In genomic region chr14:64298773-64299172, GRCh38 we compare ENCODE assay signal across 26 cellular contexts. TPM values are rescaled to one million over a fixed set of nuclear protein-coding genes. Genes with fewer than 3 reads are reported as not detected.
DNase-seq lines count a peak whose midpoint lies in the region; ATAC-seq and TF ChIP-seq lines count a peak whose summit lies in the region.
"Had no signal": no experiment of that assay in that cellular context is flagged by ENCODE, and none has a peak within 500 bp of the region (broad histone marks: within the 10 kb centered on the region; RNA-seq: fewer than 3 reads in every experiment).

No MANE protein-coding gene starts in this region.

- H3K27ac ChIP-seq in DOHH2 (ENCODE audit: low read depth, low read length), result no peak overlapping the region
- no peak overlapping the region for H3K27ac ChIP-seq in GM23338 (ENCODE audit: low read depth)
- H3K27ac ChIP-seq in mesenchymal stem cell (ENCODE audit: low read length, poor library complexity, severe bottlenecking), result no peak overlapping the region
- H3K27ac ChIP-seq: adrenal gland, hepatocyte, SJCRH30, tibial artery had no signal

- WGBS in mesenchymal stem cell, result no CpG with 5 or more reads among the region's 1 CpG

- H3K36me3 ChIP-seq in DOHH2 (ENCODE audit: control insufficient read depth, low read length) (no peaks in the 10 kb centered on the region), GM23338 (ENCODE audit: insufficient read depth) (no peaks in the 10 kb centered on the region), mesenchymal stem cell (ENCODE audit: control insufficient read depth in 1 of 2, insufficient read depth in 2 of 2, low read depth in 1 of 2, low read length in 2 of 2) (no peaks in the 10 kb centered on the region)
- H3K36me3 ChIP-seq: adrenal gland, SJCRH30, tibial artery had no signal

- TF ChIP-seq CTCF in DOHH2 (IDR thresholded peaks at IDR 0.05; ENCODE audit: low read depth, low read length, poor library complexity, severe bottlenecking), result peak; percentile 16
- peak in 1 of 2 experiments; percentile 27; a peak in 1 of 4 replicates for TF ChIP-seq CTCF in GM23338 (conservative IDR thresholded peaks at IDR 0.05; ENCODE audit: low read depth in 2 of 2)

- in situ Hi-C loops in SK-MEL-5 (cut with HindIII; ENCODE audit: low pct_unique_long_range_greater_than_20kb, low sequenced_read_pairs), result no loop called here

- no peaks in the 10 kb centered on the region for H3K79me2 ChIP-seq in DOHH2 (ENCODE audit: control insufficient read depth, low read length)
- H3K79me2 ChIP-seq in GM23338 (replicated peaks; ENCODE audit: insufficient read depth), result no peaks in the 10 kb centered on the region
- H3K79me2 ChIP-seq: hepatocyte had no signal

- no peak overlapping the region for H3K27ac Mint-ChIP-seq in GM23338
- H3K27ac Mint-ChIP-seq: activated CD4-positive, alpha-beta memory T cell treated with anti-CD3 and anti-CD28 coated beads, Interleukin-2, amount 10 ng/mL, durations not matched to agents 7 days and 5 days; dendritic cell treated with granulocyte-macrophage colony-stimulating factor and Interleukin-4, amounts not matched to agents 40 ng/mL and 50 ng/mL, for 4 days; stimulated activated naive CD8-positive, alpha-beta T cell treated with anti-CD3 and anti-CD28 coated beads, Interleukin-15, Interleukin-2, amounts not matched to agents 100 ng/mL and 50 ng/mL, for 24 hours had no signal

- H3K18ac ChIP-seq in mesenchymal stem cell (ENCODE audit: low read depth in 1 of 2, low read length in 2 of 2), result no peak overlapping the region

- no peaks in the 10 kb centered on the region for H3K9me3 ChIP-seq in DOHH2 (ENCODE audit: control insufficient read depth, insufficient read depth, low read length)
- H3K9me3 ChIP-seq in mesenchymal stem cell (ENCODE audit: control insufficient read depth, low read length), result no peaks in the 10 kb centered on the region
- H3K9me3 ChIP-seq: adrenal gland, mucosa of descending colon, SJCRH30, tibial artery had no signal

- H3K4me2 ChIP-seq in DOHH2 (ENCODE audit: low read length), result no peak overlapping the region
- no peak overlapping the region for H3K4me2 ChIP-seq in GM23338
- no peak overlapping the region for H3K4me2 ChIP-seq in mesenchymal stem cell (ENCODE audit: low read length, poor library complexity, severe bottlenecking)
- H3K4me2 ChIP-seq: hepatocyte had no signal

- peaks cover 2% of the 10 kb centered on the region for H3K79me1 ChIP-seq in mesenchymal stem cell (replicated peaks; ENCODE audit: low read length, poor library complexity, severe bottlenecking)

- H3K14ac ChIP-seq in mesenchymal stem cell (ENCODE audit: low read length in 2 of 2), result no peak overlapping the region

- no peak overlapping the region for H3K23ac ChIP-seq in mesenchymal stem cell (ENCODE audit: low read length in 2 of 2)

- H4K20me1 ChIP-seq in DOHH2 (ENCODE audit: control insufficient read depth, insufficient read depth, low read depth, low read length), result no peaks in the 10 kb centered on the region
- H4K20me1 ChIP-seq in GM23338 (replicated peaks; ENCODE audit: insufficient read depth), result no peaks in the 10 kb centered on the region

- no peak overlapping the region for H4K8ac ChIP-seq in mesenchymal stem cell (ENCODE audit: low read length)

- H3K9me2 ChIP-seq in DOHH2 (replicated peaks; ENCODE audit: control insufficient read depth, low read length) (no peaks in the 10 kb centered on the region), GM23338 (ENCODE audit: insufficient read depth) (no peaks in the 10 kb centered on the region)

- no peak overlapping the region for H2BK120ac ChIP-seq in mesenchymal stem cell (ENCODE audit: low read depth, low read length)

- no peak overlapping the region for H3K9ac ChIP-seq in mesenchymal stem cell (ENCODE audit: low read length)

- no peaks in the 10 kb centered on the region for H3K27me3 ChIP-seq in DOHH2 (ENCODE audit: control insufficient read depth, low read length)
- peaks cover 10% of the 10 kb centered on the region for H3K27me3 ChIP-seq in GM23338 (ENCODE audit: insufficient read depth)
- H3K27me3 ChIP-seq in mesenchymal stem cell (ENCODE audit: control insufficient read depth in 1 of 2, insufficient read depth in 1 of 2, low read length in 2 of 2), result peaks cover 0 to 66% of the 10 kb centered on the region in 2 experiments
- H3K27me3 ChIP-seq: adrenal gland, SJCRH30 had no signal

- no peak overlapping the region for H3K4ac ChIP-seq in mesenchymal stem cell (ENCODE audit: low read depth in 1 of 2, low read length in 2 of 2)

- no peak overlapping the region for H2BK15ac ChIP-seq in mesenchymal stem cell (ENCODE audit: low read depth, poor library complexity, severe bottlenecking)

- H3K4me1 Mint-ChIP-seq in GM23338, result peaks cover 6% of the 10 kb centered on the region; the same call in 2 of the 3 replicates

- no peak overlapping the region for H2AK5ac ChIP-seq in mesenchymal stem cell (ENCODE audit: low read length, severe bottlenecking)

- peaks cover 15% of the 10 kb centered on the region for H3K27me3 Mint-ChIP-seq in GM23338 (ENCODE audit: insufficient read depth, low read depth, poor library complexity)

- H3K36me3 Mint-ChIP-seq in GM23338 (ENCODE audit: low read depth), result no peaks in the 10 kb centered on the region

- H2BK5ac ChIP-seq in mesenchymal stem cell (ENCODE audit: low read depth, low read length, poor library complexity, severe bottlenecking), result no peak overlapping the region

- no peak overlapping the region for H2AFZ ChIP-seq in GM23338
- H2AFZ ChIP-seq in mesenchymal stem cell (ENCODE audit: low read depth, low read length), result no peak overlapping the region
- H2AFZ ChIP-seq: hepatocyte had no signal

- DNase-seq in GM23338 (ENCODE audit: low spot score) (peak; percentile 33), SK-MEL-5 (ENCODE audit: low read depth, low spot score) (peak; percentile 44), mesenchymal stem cell (peak; percentile 18), NCI-H526 (lab: John Stamatoyannopoulos, UW) (no peak), NCI-H1092 (lab: John Stamatoyannopoulos, UW) (no peak)
- DNase-seq: activated CD4-positive, alpha-beta memory T cell treated with anti-CD3 and anti-CD28 coated beads, Interleukin-2, amount 10 ng/mL, durations not matched to agents 7 days and 5 days; activated CD4-positive, CD25-positive, alpha-beta regulatory T cell; activated gamma-delta T cell; activated T-cell treated with anti-CD3 and anti-CD28 coated beads for 4 hours; adrenal gland; AML-193; Calu3; foreskin melanocyte; mucosa of descending colon; NCI-H1417 treated with DMSO at 0.1 percent for 48 hours; NCI-H82; PC-3; SJCRH30; stimulated activated CD4-positive, alpha-beta T cell treated with anti-CD3 and anti-CD28 coated beads, Interleukin-4, amount 100 ng/mL, for 24 hours; T-helper 2 cell; tibial artery had no signal

- no peak overlapping the region for H2BK12ac ChIP-seq in mesenchymal stem cell (ENCODE audit: low read length in 2 of 2)

- H3K4me1 ChIP-seq in DOHH2 (ENCODE audit: control insufficient read depth, low read length), result peaks cover 27% of the 10 kb centered on the region
- H3K4me1 ChIP-seq in GM23338 (ENCODE audit: insufficient read depth), result no peaks in the 10 kb centered on the region
- peaks cover 11% of the 10 kb centered on the region for H3K4me1 ChIP-seq in mesenchymal stem cell (ENCODE audit: control insufficient read depth, insufficient read depth, low read depth, low read length)

- H3K4me3 ChIP-seq in DOHH2 (ENCODE audit: low read length) (no peak overlapping the region), GM23338 (no peak overlapping the region), mesenchymal stem cell (ENCODE audit: insufficient read depth in 1 of 2, low read depth in 1 of 2, low read length in 2 of 2) (no peak overlapping the region)
- H3K4me3 ChIP-seq: adrenal gland, hepatocyte, mucosa of descending colon, SJCRH30, tibial artery had no signal

- H4K91ac ChIP-seq in mesenchymal stem cell (ENCODE audit: low read length), result no peak overlapping the region

- no peak overlapping the region for H3K4me3 Mint-ChIP-seq in GM23338
- H3K4me3 Mint-ChIP-seq: activated CD4-positive, alpha-beta memory T cell treated with anti-CD3 and anti-CD28 coated beads, Interleukin-2, amount 10 ng/mL, durations not matched to agents 7 days and 5 days; dendritic cell treated with granulocyte-macrophage colony-stimulating factor and Interleukin-4, amounts not matched to agents 40 ng/mL and 50 ng/mL, for 4 days; stimulated activated naive CD8-positive, alpha-beta T cell treated with anti-CD3 and anti-CD28 coated beads, Interleukin-15, Interleukin-2, amounts not matched to agents 100 ng/mL and 50 ng/mL, for 24 hours had no signal

- no peaks in the 10 kb centered on the region for H3K9me3 Mint-ChIP-seq in GM23338
- H3K9me3 Mint-ChIP-seq: activated CD4-positive, alpha-beta memory T cell treated with anti-CD3 and anti-CD28 coated beads, Interleukin-2, amount 10 ng/mL, durations not matched to agents 7 days and 5 days; dendritic cell treated with granulocyte-macrophage colony-stimulating factor and Interleukin-4, amounts not matched to agents 40 ng/mL and 50 ng/mL, for 4 days; stimulated activated naive CD8-positive, alpha-beta T cell treated with anti-CD3 and anti-CD28 coated beads, Interleukin-15, Interleukin-2, amounts not matched to agents 100 ng/mL and 50 ng/mL, for 24 hours had no signal

- H3F3A ChIP-seq in DOHH2 (ENCODE audit: control insufficient read depth, insufficient read depth) (no peaks in the 10 kb centered on the region), GM23338 (replicated peaks; ENCODE audit: low read depth) (peaks cover 5% of the 10 kb centered on the region; the same call in 1 of the 2 replicates)

- ATAC-seq in GM23338 (no peak), GM21619 (IDR thresholded peaks at IDR 0.05; ENCODE audit: unreplicated experiment) (no peak)
- ATAC-seq: mucosa of descending colon, PC-3 had no signal

TF ChIP-seq in GM23338, 12 proteins besides CTCF, POLR2A, EP300 and RAD21 (continues in another document):
- TF ChIP-seq POLR2AphosphoS5 (IDR thresholded peaks at IDR 0.05; ENCODE audit: low read depth) (no peak), EZH2phosphoT487 (IDR thresholded peaks at IDR 0.05; ENCODE audit: unreplicated experiment) (no peak), ETS1 (IDR thresholded peaks at IDR 0.05) (no peak)

RNA-seq across cellular contexts. Expression of gene ESR2, which starts 4.6 kb away (rescaled TPM):
- total RNA-seq in GM23338 (2014; rRNA removed; shearing (Covaris generic)), result 0.08 and 0.59 TPM in 2 replicates
- 0.35 and 0.58 TPM in 2 replicates for polyA plus RNA-seq in GM23338 (2016; fragmentation: Nextera tagmentation; extraction: Ambion mirVana)
- 0.03 and 0.11 TPM in 2 replicates for total RNA-seq in SK-MEL-5 (2014; rRNA removed; shearing (Covaris generic))
- 0.05 TPM in 1 of 2 replicates, not detected in the other for polyA plus RNA-seq in SK-MEL-5 (2015; cell fraction: cytosol; rRNA removed)
- polyA plus RNA-seq in SK-MEL-5 (2015; cell fraction: nucleus; rRNA removed), result 0.36 TPM in 1 of 2 replicates, not detected in the other
- 0.10 TPM for polyA plus RNA-seq in mesenchymal stem cell (2013, experiment 1 of 2)
- polyA plus RNA-seq in mesenchymal stem cell (2013, experiment 2 of 2), result 0.22 TPM
- total RNA-seq: Calu3 had no signal
- polyA plus RNA-seq: hepatocyte had no signal

Comparison
In these comparisons a context has a peak if more than half of its experiments do, and no peak if none do; other contexts are left out.
1. DNase-seq: peak in GM23338 (single experiment), SK-MEL-5 (single experiment) and mesenchymal stem cell (single experiment); none in NCI-H526 (0 of 2) and NCI-H1092 (single experiment).